ENCODE assay signal across 11 cellular contexts in the genomic region with DNA sequence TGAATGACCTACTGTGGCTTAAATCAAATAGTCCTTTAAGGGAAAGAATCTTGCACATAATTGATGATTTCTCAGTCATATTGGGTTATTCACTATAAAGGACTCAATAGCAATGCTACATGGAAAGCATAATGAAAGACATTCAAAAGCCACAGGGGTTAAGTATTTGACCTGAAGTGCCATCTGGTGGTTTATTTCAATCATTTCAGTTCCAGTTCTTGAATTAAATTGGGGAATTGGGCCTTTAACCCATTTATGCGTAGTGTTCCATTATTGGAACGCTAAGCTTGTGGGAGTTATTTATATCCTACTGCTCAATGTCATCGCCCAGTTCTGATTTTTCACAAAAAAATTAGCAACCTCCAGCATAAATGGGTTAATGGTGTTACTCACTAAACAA. TPM values are rescaled to one million over a fixed set of nuclear protein-coding genes. Genes with fewer than 3 reads are reported as not detected.
DNase-seq lines count a peak whose midpoint lies in the region; ATAC-seq and TF ChIP-seq lines count a peak whose summit lies in the region.
"Had no signal": no experiment of that assay in that cellular context is flagged by ENCODE, and none has a peak within 500 bp of the region (broad histone marks: within the 10 kb centered on the region; RNA-seq: fewer than 3 reads in every experiment).

No MANE protein-coding gene starts in this region.

- no peak for ATAC-seq in GM18909 (IDR thresholded peaks at IDR 0.05; ENCODE audit: poor library complexity, unreplicated experiment)
- no peak for ATAC-seq in Right ventricle myocardium superior (ENCODE audit: poor library complexity)
- ATAC-seq: pancreas had no signal

- H3K27me3 ChIP-seq in Karpas-422 (ENCODE audit: low read length) (no peaks in the 10 kb centered on the region), adrenal gland (no peaks in the 10 kb centered on the region), testis (no peaks in the 10 kb centered on the region)
- H3K27me3 ChIP-seq: pancreas, stomach had no signal

- no peaks in the 10 kb centered on the region for H3K9me2 ChIP-seq in Karpas-422 (replicated peaks; ENCODE audit: insufficient read depth, low read length)

- TF ChIP-seq CTCF in GM10266 (IDR thresholded peaks at IDR 0.05; ENCODE audit: control insufficient read depth, insufficient read depth, low read depth, missing control alignments), result peak; percentile 15
- peak; percentile 12 to 62 (median 44) for TF ChIP-seq CTCF in adrenal gland (IDR thresholded peaks at IDR 0.05)
- peak in 1 of 3 experiments; percentile 2 for TF ChIP-seq CTCF in testis (IDR thresholded peaks at IDR 0.05)

- H3K27ac ChIP-seq in Karpas-422 (ENCODE audit: low read length) (no peak overlapping the region), adrenal gland (no peak overlapping the region), testis (no peak overlapping the region)
- H3K27ac ChIP-seq: pancreas, stomach had no signal

- no peak overlapping the region for H3K4me2 ChIP-seq in Karpas-422 (ENCODE audit: low read depth, low read length, poor library complexity, severe bottlenecking)

- 60 to 77% (median 63%) methylated on average over 3 of the region's 3 CpGs for WGBS in adrenal gland, 4 donors
- 81 to 84% methylated on average over 3 of the region's 3 CpGs for WGBS in testis, 2 donors

- peak; percentile 10 for DNase-seq in GM10266 (ENCODE audit: extremely low spot score)
- DNase-seq in Karpas-422, result peak; percentile 75
- DNase-seq in adrenal gland, result no peak
- peak; percentile 51 for DNase-seq in myocyte (ENCODE audit: low read depth)
- no peak for DNase-seq in occipital lobe (lab: John Stamatoyannopoulos, UW)
- DNase-seq in testis, result no peak
- DNase-seq in Right ventricle myocardium superior, result no peak
- DNase-seq: effector memory CD4-positive, alpha-beta T cell; pancreas; stomach had no signal

- intact Hi-C loops in adrenal gland (cut with DNase I) (loop anchor here in 1 of 2 donors (10.0 kb wide), 1 partner anchor 109 kb away; a partner anchor contains a TSS), testis (cut with DNase I; ENCODE audit: low total_unique reads) (no loop called here), Right ventricle myocardium superior (cut with DNase I) (no loop called here)

- H3K4me1 ChIP-seq in Karpas-422 (ENCODE audit: low read length) (no peaks in the 10 kb centered on the region), adrenal gland (replicated peaks in 1 of 2) (no peaks in the 10 kb centered on the region), testis (no peaks in the 10 kb centered on the region)
- H3K4me1 ChIP-seq: pancreas, stomach had no signal

- H3K9me3 ChIP-seq in Karpas-422 (ENCODE audit: low read length) (no peaks in the 10 kb centered on the region), adrenal gland (replicated peaks in 1 of 3) (no peaks in the 10 kb centered on the region), testis (no peaks in the 10 kb centered on the region)
- H3K9me3 ChIP-seq: pancreas, stomach had no signal

- H3K36me3 ChIP-seq in Karpas-422 (ENCODE audit: insufficient read depth, low read length) (no peaks in the 10 kb centered on the region), adrenal gland (replicated peaks in 1 of 2) (no peaks in the 10 kb centered on the region), testis (ENCODE audit: low read depth, missing control alignments) (no peaks in the 10 kb centered on the region)
- H3K36me3 ChIP-seq: pancreas, stomach had no signal

- H4K20me1 ChIP-seq in Karpas-422 (ENCODE audit: insufficient read depth, low read depth, low read length), result no peaks in the 10 kb centered on the region

- H2AFZ ChIP-seq in Karpas-422 (ENCODE audit: low read length), result no peak overlapping the region

- H3K9ac ChIP-seq in Karpas-422 (ENCODE audit: low read length), result no peak overlapping the region

- H3K4me3 ChIP-seq in Karpas-422 (ENCODE audit: low read length) (no peak overlapping the region), adrenal gland (no peak overlapping the region), testis (no peak overlapping the region)
- H3K4me3 ChIP-seq: pancreas, stomach had no signal

- TF ChIP-seq POLR2A in adrenal gland (IDR thresholded peaks at IDR 0.05) (no peak), testis (IDR thresholded peaks at IDR 0.05) (no peak)

- H3K79me2 ChIP-seq in Karpas-422 (ENCODE audit: low read length), result no peaks in the 10 kb centered on the region

RNA-seq across cellular contexts. Expression of a gene that starts 41.3 kb away (rescaled TPM):
- total RNA-seq in Karpas-422 (2014; rRNA removed; shearing (Covaris generic); ENCODE audit: low replicate concordance), result not detected in 2 replicates
- total RNA-seq in adrenal gland (not detected), myocyte (not detected in 2 replicates), occipital lobe (not detected), testis (under 1 TPM in 1 of 2 donors, not detected in 1; 0.81 TPM), Right ventricle myocardium superior (not detected)
- polyA plus RNA-seq in adrenal gland (not detected), testis (ENCODE audit: insufficient read depth, low read depth, low replicate concordance) (4.5 TPM)
- polyA plus RNA-seq in myocyte (2012), result not detected
- total RNA-seq: pancreas, stomach had no signal
- polyA plus RNA-seq: pancreas, stomach had no signal

Comparison
In these comparisons a context has a peak if more than half of its experiments do, and no peak if none do; other contexts are left out.
1. DNase-seq: peak in GM10266 (single experiment), Karpas-422 (single experiment) and myocyte (single experiment); none in adrenal gland (0 of 7), occipital lobe (single experiment), testis (single experiment) and Right ventricle myocardium superior (single experiment).